8 cellular contexts compared by ENCODE assay signal in genomic region chr9:17134843-17135577, GRCh38. TPM values are rescaled to one million over a fixed set of nuclear protein-coding genes. Genes with fewer than 3 reads are reported as not detected.
DNase-seq lines count a peak whose midpoint lies in the region; ATAC-seq and TF ChIP-seq lines count a peak whose summit lies in the region.

A gene with protein sequence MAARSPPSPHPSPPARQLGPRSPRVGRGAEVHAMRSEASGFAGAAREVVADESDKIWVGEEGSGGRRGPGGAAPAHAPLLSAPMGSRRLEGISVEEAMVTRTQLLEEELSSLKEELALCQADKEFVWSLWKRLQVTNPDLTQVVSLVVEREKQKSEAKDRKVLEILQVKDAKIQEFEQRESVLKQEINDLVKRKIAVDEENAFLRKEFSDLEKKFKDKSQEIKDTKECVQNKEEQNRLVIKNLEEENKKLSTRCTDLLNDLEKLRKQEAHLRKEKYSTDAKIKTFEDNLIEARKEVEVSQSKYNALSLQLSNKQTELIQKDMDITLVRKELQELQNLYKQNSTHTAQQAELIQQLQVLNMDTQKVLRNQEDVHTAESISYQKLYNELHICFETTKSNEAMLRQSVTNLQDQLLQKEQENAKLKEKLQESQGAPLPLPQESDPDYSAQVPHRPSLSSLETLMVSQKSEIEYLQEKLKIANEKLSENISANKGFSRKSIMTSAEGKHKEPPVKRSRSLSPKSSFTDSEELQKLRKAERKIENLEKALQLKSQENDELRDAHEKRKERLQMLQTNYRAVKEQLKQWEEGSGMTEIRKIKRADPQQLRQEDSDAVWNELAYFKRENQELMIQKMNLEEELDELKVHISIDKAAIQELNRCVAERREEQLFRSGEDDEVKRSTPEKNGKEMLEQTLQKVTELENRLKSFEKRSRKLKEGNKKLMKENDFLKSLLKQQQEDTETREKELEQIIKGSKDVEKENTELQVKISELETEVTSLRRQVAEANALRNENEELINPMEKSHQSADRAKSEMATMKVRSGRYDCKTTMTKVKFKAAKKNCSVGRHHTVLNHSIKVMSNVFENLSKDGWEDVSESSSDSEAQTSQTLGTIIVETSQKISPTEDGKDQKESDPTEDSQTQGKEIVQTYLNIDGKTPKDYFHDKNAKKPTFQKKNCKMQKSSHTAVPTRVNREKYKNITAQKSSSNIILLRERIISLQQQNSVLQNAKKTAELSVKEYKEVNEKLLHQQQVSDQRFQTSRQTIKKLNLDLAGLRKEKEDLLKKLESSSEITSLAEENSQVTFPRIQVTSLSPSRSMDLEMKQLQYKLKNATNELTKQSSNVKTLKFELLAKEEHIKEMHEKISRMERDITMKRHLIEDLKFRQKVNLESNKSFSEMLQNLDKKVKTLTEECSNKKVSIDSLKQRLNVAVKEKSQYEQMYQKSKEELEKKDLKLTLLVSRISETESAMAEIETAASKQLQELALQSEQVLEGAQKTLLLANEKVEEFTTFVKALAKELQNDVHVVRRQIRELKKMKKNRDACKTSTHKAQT (N-terminal part only) (plus strand): TSS chr9:17135040. CDS start chr9:17135066, 26 bp downstream.

- H3K4me1 ChIP-seq in OCI-LY7 (ENCODE audit: insufficient read depth, low read length, poor library complexity, severe bottlenecking) (no peaks in the 10 kb centered on the region), neutrophil (ENCODE audit: control insufficient read depth in 1 of 2, insufficient read depth in 1 of 2, low read depth in 1 of 2, low read length in 1 of 2) (peaks cover 24 to 26% of the 10 kb centered on the region in 2 experiments), thoracic aorta (ENCODE audit: control insufficient read depth in 1 of 2, low read depth in 2 of 2) (peaks cover 3 to 20% of the 10 kb centered on the region in 2 donors)

- peak within 1 kb of the TSS; percentile 90 for H3K4me3 Mint-ChIP-seq in glutamatergic neuron (ENCODE audit: unreplicated experiment)

- H3K9me3 Mint-ChIP-seq in glutamatergic neuron (ENCODE audit: unreplicated experiment) = no peaks in the 10 kb centered on the region

- no peaks in the 10 kb centered on the region for H4K20me1 ChIP-seq in OCI-LY7 (ENCODE audit: insufficient read depth, low read length)

- no peaks in the 10 kb centered on the region for H3K9me2 ChIP-seq in OCI-LY7 (ENCODE audit: insufficient read depth, low read length)

- peaks cover 1% of the 10 kb centered on the region for H3K27me3 Mint-ChIP-seq in glutamatergic neuron (ENCODE audit: unreplicated experiment)

- H3K9me3 ChIP-seq in OCI-LY7 (ENCODE audit: low read length) (no peaks in the 10 kb centered on the region), neutrophil (no peaks in the 10 kb centered on the region), thoracic aorta (no peaks in the 10 kb centered on the region)

- TF ChIP-seq CTCF in OCI-LY7 (conservative IDR thresholded peaks at IDR 0.05; ENCODE audit: low read length) (no peak), glutamatergic neuron (IDR thresholded peaks at IDR 0.05; ENCODE audit: partially characterized antibody, unreplicated experiment) (no peak), neutrophil (IDR thresholded peaks at IDR 0.05) (no peak), thoracic aorta (IDR thresholded peaks at IDR 0.05) (no peak)

- DNase-seq in COLO668 (lab: John Stamatoyannopoulos, UW; ENCODE audit: unreplicated experiment) (peak; percentile 93), HuH-7 (ENCODE audit: low spot score) (peak; percentile 83), OCI-LY7 (ENCODE audit: low spot score) (no peak), glutamatergic neuron (peak; percentile 94), thoracic aorta (ENCODE audit: low spot score) (peak; percentile 62)
- DNase-seq in activated naive CD4-positive, alpha-beta T cell treated with anti-CD3 and anti-CD28 coated beads, Interleukin-2, amount 50 U/mL, for 16 hours = peak; percentile 16

- H3K4me1 Mint-ChIP-seq in glutamatergic neuron (ENCODE audit: low read depth, unreplicated experiment) = no peaks in the 10 kb centered on the region

- no peak within 1 kb of the TSS for H2AFZ ChIP-seq in OCI-LY7 (ENCODE audit: low read length)

- H3K27ac Mint-ChIP-seq in glutamatergic neuron (ENCODE audit: unreplicated experiment) = peak within 1 kb of the TSS; percentile 81

- ATAC-seq in GM21367 (IDR thresholded peaks at IDR 0.05; ENCODE audit: unreplicated experiment) (peak; percentile 70), thoracic aorta (ENCODE audit: insufficient number of reproducible peaks, low FRiP score, low read depth) (peak; percentile 96)

- intact Hi-C loops in OCI-LY7 (cut with micrococcal nuclease; ENCODE audit: unreplicated experiment) = no loop called here

- BruUV-seq in OCI-LY7 (replicated peaks; lab: Mats Ljungman, UMichigan) = no TSS peak

- no peak within 1 kb of the TSS for H3K4me3 ChIP-seq in OCI-LY7 (ENCODE audit: low read depth, low read length, poor library complexity, severe bottlenecking)
- H3K4me3 ChIP-seq in neutrophil (ENCODE audit: low read depth in 1 of 2, low read length in 1 of 2) = peak within 1 kb of the TSS; percentile 72 to 73
- H3K4me3 ChIP-seq in thoracic aorta = peak within 1 kb of the TSS; percentile 93

- H3K27ac ChIP-seq in OCI-LY7 (ENCODE audit: low read depth, low read length, poor library complexity, severe bottlenecking) (no peak within 1 kb of the TSS), neutrophil (peak within 1 kb of the TSS; percentile 25), thoracic aorta (peak within 1 kb of the TSS; percentile 63 to 83)

- H3K27me3 ChIP-seq in neutrophil = no peaks in the 10 kb centered on the region
- no peaks in the 10 kb centered on the region for H3K27me3 ChIP-seq in thoracic aorta (replicated peaks; ENCODE audit: insufficient read depth)

- CTCF ChIA-PET in OCI-LY7 (lab: Charles Lee; ENCODE audit: unreplicated experiment) = no interaction called here

- H3K36me3 ChIP-seq in OCI-LY7 (ENCODE audit: insufficient read depth, low read length) (no peaks in the 10 kb centered on the region), neutrophil (no peaks in the 10 kb centered on the region), thoracic aorta (no peaks in the 10 kb centered on the region)

- H3K4me2 ChIP-seq in OCI-LY7 (ENCODE audit: low read length) = peak within 1 kb of the TSS; percentile 9; the same call in 1 of the 2 replicates

- POLR2A ChIA-PET in OCI-LY7 (lab: Charles Lee) = no interaction called here

- H3K36me3 Mint-ChIP-seq in glutamatergic neuron (ENCODE audit: unreplicated experiment) = no peaks in the 10 kb centered on the region

- no peaks in the 10 kb centered on the region for H3K79me2 ChIP-seq in OCI-LY7 (ENCODE audit: insufficient read depth, low read depth, low read length)

RNA-seq across cellular contexts. Expression of the gene that starts here (rescaled TPM):
- total RNA-seq in OCI-LY7 (2014; rRNA removed; shearing (Covaris generic)) = not detected in 2 replicates
- total RNA-seq in OCI-LY7 (2022) (not detected in 2 replicates), glutamatergic neuron (ENCODE audit: unreplicated experiment) (11.3 TPM), thoracic aorta (10 to 100 TPM; 11.4 to 16.4 TPM)

Comparison
In these comparisons a context has a peak if more than half of its experiments do, and no peak if none do; other contexts are left out.
1. RNA of the gene that starts here (total RNA-seq): 11.4 to 16.4 TPM in thoracic aorta and 11.3 TPM in glutamatergic neuron (single experiment); not detected in OCI-LY7; every median in the first group is over 10 times any median in the second.